ENCODE assay signal across 20 cellular contexts in the genomic region with DNA sequence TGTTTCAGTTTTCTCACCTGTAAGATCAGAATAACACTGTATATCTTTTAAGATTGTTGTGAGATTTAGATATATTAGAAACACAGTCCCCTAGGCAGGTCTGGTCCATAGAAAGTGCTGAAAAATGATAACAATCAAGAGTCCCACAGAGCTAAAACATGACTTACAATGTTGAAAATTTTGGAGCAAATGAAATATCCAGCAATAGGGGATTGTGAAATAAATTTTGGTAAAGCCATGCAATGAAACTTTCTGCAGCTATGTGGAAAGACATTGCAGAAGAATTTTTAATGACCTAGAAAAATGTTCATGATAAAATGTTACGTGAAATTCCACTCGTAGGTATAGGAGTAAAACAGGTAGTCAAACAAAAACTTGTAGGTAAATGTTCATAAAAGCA.
DNase-seq lines count a peak whose midpoint lies in the region; TF ChIP-seq lines count a peak whose summit lies in the region.
"Had no signal": no experiment of that assay in that cellular context is flagged by ENCODE, and none has a peak within 500 bp of the region (broad histone marks: within the 10 kb centered on the region; RNA-seq: fewer than 3 reads in every experiment).

No MANE protein-coding gene starts in this region.

- peaks cover 61% of the 10 kb centered on the region for H3K4me1 Mint-ChIP-seq in HFFc6 (ENCODE audit: low read depth)
- H3K4me1 Mint-ChIP-seq: B cell; CD4-positive, CD25-positive, alpha-beta regulatory T cell had no signal

- H3K36me3 Mint-ChIP-seq in HFFc6 (ENCODE audit: low read depth), result no peaks in the 10 kb centered on the region
- H3K36me3 Mint-ChIP-seq: CD4-positive, CD25-positive, alpha-beta regulatory T cell; CD8-positive, alpha-beta T cell had no signal

- TF ChIP-seq CTCF in AG10803 (conservative IDR thresholded peaks at IDR 0.05; ENCODE audit: low read length) (no peak), HFFc6 (IDR thresholded peaks at IDR 0.05) (no peak), fibroblast of the aortic adventitia (IDR thresholded peaks at IDR 0.05; ENCODE audit: insufficient read depth, low read length) (no peak), uterus (IDR thresholded peaks at IDR 0.05) (no peak)

- H3K9me3 Mint-ChIP-seq in HFFc6, result no peaks in the 10 kb centered on the region
- H3K9me3 Mint-ChIP-seq: CD8-positive, alpha-beta T cell had no signal

- H3K27me3 ChIP-seq in uterus, result no peaks in the 10 kb centered on the region
- H3K27me3 ChIP-seq: BLaER1 had no signal

- H3K4me1 ChIP-seq in uterus, result no peaks in the 10 kb centered on the region
- H3K4me1 ChIP-seq: BLaER1, Caco-2 had no signal

- intact Hi-C loops in uterus (cut with DNase I; ENCODE audit: low total_unique reads), result no loop called here

- H3K27ac ChIP-seq in uterus, result no peak overlapping the region
- H3K27ac ChIP-seq: BLaER1, C4-2B had no signal

- peak; percentile 75 for DNase-seq in AG10803 (ENCODE audit: low read depth)
- DNase-seq in GM03348 (ENCODE audit: low spot score), result peak; percentile 25
- no peak for DNase-seq in HFFc6
- DNase-seq in fibroblast of the aortic adventitia (ENCODE audit: low read depth), result peak; percentile 39
- no peak for DNase-seq in UCSD-AML1 (lab: John Stamatoyannopoulos, UW; ENCODE audit: unreplicated experiment)
- no peak for DNase-seq in KG1 (lab: John Stamatoyannopoulos, UW)
- no peak for DNase-seq in NCI-H1436 treated with DMSO at 0.1 percent for 48 hours (lab: John Stamatoyannopoulos, UW)
- no peak for DNase-seq in uterus
- DNase-seq: Caco-2; CD4-positive, CD25-positive, alpha-beta regulatory T cell; CD8-positive, alpha-beta T cell; DMS153; DND-41; GOT3; H7; HCEC 1CT had no signal

- peak overlapping the region; percentile 78; the same call in 1 of the 2 replicates for H3K4me3 Mint-ChIP-seq in HFFc6
- H3K4me3 Mint-ChIP-seq: B cell; CD4-positive, CD25-positive, alpha-beta regulatory T cell; CD8-positive, alpha-beta T cell had no signal

- no peak for TF ChIP-seq POLR2A in uterus (IDR thresholded peaks at IDR 0.05)

- no peaks in the 10 kb centered on the region for H3K36me3 ChIP-seq in uterus
- H3K36me3 ChIP-seq: BLaER1 had no signal

- no peak overlapping the region for H3K4me3 ChIP-seq in AG10803 (ENCODE audit: low read length)
- no peak overlapping the region for H3K4me3 ChIP-seq in fibroblast of the aortic adventitia (ENCODE audit: low read depth, low read length)
- no peak overlapping the region for H3K4me3 ChIP-seq in uterus
- H3K4me3 ChIP-seq: BLaER1, GM12878 had no signal

- H3K27me3 Mint-ChIP-seq in HFFc6 (ENCODE audit: insufficient read depth), result peaks cover 4% of the 10 kb centered on the region

- H3K9me3 ChIP-seq in uterus, result no peaks in the 10 kb centered on the region
- H3K9me3 ChIP-seq: BLaER1, Caco-2 had no signal

- no peak overlapping the region for H3K27ac Mint-ChIP-seq in HFFc6
- H3K27ac Mint-ChIP-seq: B cell; CD4-positive, CD25-positive, alpha-beta regulatory T cell; CD8-positive, alpha-beta T cell had no signal

Comparison
In these comparisons a context has a peak if more than half of its experiments do, and no peak if none do; other contexts are left out.
1. DNase-seq: peak in AG10803 (single experiment), GM03348 (single experiment) and fibroblast of the aortic adventitia (single experiment); none in HFFc6 (single experiment), UCSD-AML1 (single experiment), KG1 (single experiment), NCI-H1436 treated with DMSO at 0.1 percent for 48 hours (single experiment) and uterus (0 of 2).